ENCODE assay signal across 8 cellular contexts in genomic region chr2:237731663-237732062, GRCh38.
DNase-seq lines count a peak whose midpoint lies in the region; ATAC-seq and TF ChIP-seq lines count a peak whose summit lies in the region.

No MANE protein-coding gene starts in this region.

- H3K9me3 Mint-ChIP-seq in activated T-cell treated with anti-CD3 and anti-CD28 coated beads, Interleukin-2, amount 50 U/mL, for 24 hours, result no peaks in the 10 kb centered on the region

- H3K27me3 Mint-ChIP-seq in activated T-cell treated with anti-CD3 and anti-CD28 coated beads, Interleukin-2, amount 50 U/mL, for 24 hours, result no peaks in the 10 kb centered on the region

- no peaks in the 10 kb centered on the region for H3K9me3 ChIP-seq in hepatocyte (ENCODE audit: low read depth)

- no peaks in the 10 kb centered on the region for H3K9me2 ChIP-seq in hepatocyte (replicated peaks; ENCODE audit: insufficient read depth)

- peaks cover 4% of the 10 kb centered on the region for H4K20me1 ChIP-seq in hepatocyte (ENCODE audit: insufficient read depth, poor library complexity, severe bottlenecking)

- H3K4me2 ChIP-seq in hepatocyte, result no peak overlapping the region

- peak overlapping the region; percentile 87 for H3K27ac Mint-ChIP-seq in activated T-cell treated with anti-CD3 and anti-CD28 coated beads, Interleukin-2, amount 50 U/mL, for 24 hours

- H3K4me3 Mint-ChIP-seq in activated T-cell treated with anti-CD3 and anti-CD28 coated beads, Interleukin-2, amount 50 U/mL, for 24 hours, result no peak overlapping the region

- 53% methylated on average over 6 of the region's 6 CpGs for WGBS in hepatocyte (ENCODE audit: low lambda C conversion rate, missing lambda C conversion rate)

- no peak for TF ChIP-seq CTCF in hepatocyte (IDR thresholded peaks at IDR 0.05; ENCODE audit: poor library complexity)

- no peaks in the 10 kb centered on the region for H3K27me3 ChIP-seq in hepatocyte

- DNase-seq in activated effector memory CD4-positive, alpha-beta T cell treated with anti-CD3 and anti-CD28 coated beads, Interleukin-2, amount 50 U/mL, for 16 hours, result peak; percentile 80
- no peak for DNase-seq in activated effector memory CD4-positive, alpha-beta T cell treated with Interleukin-2 at 50 U/mL for 16 hours
- no peak for DNase-seq in activated T-cell treated with anti-CD3 and anti-CD28 coated beads, Interleukin-2, amount 50 U/mL, for 24 hours
- peak; percentile 43 for DNase-seq in hepatocyte (ENCODE audit: low spot score)
- DNase-seq in stimulated activated CD8-positive, alpha-beta memory T cell treated with anti-CD3 and anti-CD28 coated beads, Interleukin-7, amount 100 ng/mL, for 48 hours (ENCODE audit: extremely low read depth in 1 of 2, low read depth in 1 of 2), result peak; percentile 40 to 66
- no peak for DNase-seq in DMS79 treated with DMSO at 0.1 percent for 48 hours (lab: John Stamatoyannopoulos, UW)

- H3K4me1 Mint-ChIP-seq in activated T-cell treated with anti-CD3 and anti-CD28 coated beads, Interleukin-2, amount 50 U/mL, for 24 hours (ENCODE audit: low read depth), result peaks cover 75% of the 10 kb centered on the region

- H3K36me3 Mint-ChIP-seq in activated T-cell treated with anti-CD3 and anti-CD28 coated beads, Interleukin-2, amount 50 U/mL, for 24 hours (ENCODE audit: low read depth), result peaks cover 71% of the 10 kb centered on the region

- H2AFZ ChIP-seq in hepatocyte, result no peak overlapping the region

- H3K4me3 ChIP-seq in hepatocyte, result no peak overlapping the region

- no peak overlapping the region for H3K27ac ChIP-seq in hepatocyte

- peaks cover 39% of the 10 kb centered on the region for H3K4me1 ChIP-seq in hepatocyte (ENCODE audit: insufficient read depth)

- H3K36me3 ChIP-seq in hepatocyte (replicated peaks; ENCODE audit: insufficient read depth, low read depth), result no peaks in the 10 kb centered on the region

- ATAC-seq in HG03045 (IDR thresholded peaks at IDR 0.05; ENCODE audit: unreplicated experiment) (no peak), GM18517 (IDR thresholded peaks at IDR 0.05; ENCODE audit: unreplicated experiment) (no peak)

- peaks cover 79% of the 10 kb centered on the region for H3K79me2 ChIP-seq in hepatocyte

Comparison
In these comparisons a context has a peak if more than half of its experiments do, and no peak if none do; other contexts are left out.
1. DNase-seq: peak in activated effector memory CD4-positive, alpha-beta T cell treated with anti-CD3 and anti-CD28 coated beads, Interleukin-2, amount 50 U/mL, for 16 hours (single experiment), hepatocyte (single experiment) and stimulated activated CD8-positive, alpha-beta memory T cell treated with anti-CD3 and anti-CD28 coated beads, Interleukin-7, amount 100 ng/mL, for 48 hours (2 of 2); none in activated effector memory CD4-positive, alpha-beta T cell treated with Interleukin-2 at 50 U/mL for 16 hours (single experiment), activated T-cell treated with anti-CD3 and anti-CD28 coated beads, Interleukin-2, amount 50 U/mL, for 24 hours (single experiment) and DMS79 treated with DMSO at 0.1 percent for 48 hours (single experiment).